Comparison of ENCODE assay signal across 18 cellular contexts in genomic region chr20:61487346-61488022, GRCh38.
DNase-seq lines count a peak whose midpoint lies in the region; ATAC-seq, FAIRE-seq and TF ChIP-seq lines count a peak whose summit lies in the region.
"Had no signal": no experiment of that assay in that cellular context is flagged by ENCODE, and none has a peak within 500 bp of the region (broad histone marks: within the 10 kb centered on the region; RNA-seq: fewer than 3 reads in every experiment).

No MANE protein-coding gene starts in this region.

- peak overlapping the region in 1 of 3 experiments; percentile 10 for H3K4me3 ChIP-seq in keratinocyte (ENCODE audit: control insufficient read depth in 2 of 3, extremely low read depth in 1 of 3, insufficient read depth in 2 of 3, low read depth in 1 of 3, low read length in 3 of 3)

- H3K9me3 ChIP-seq in keratinocyte (ENCODE audit: control insufficient read depth, low read depth, low read length): no peaks in the 10 kb centered on the region

- no peaks in the 10 kb centered on the region for H3K36me3 ChIP-seq in keratinocyte (ENCODE audit: control insufficient read depth in 2 of 2, extremely low read depth in 1 of 2, insufficient read depth in 2 of 2, low read length in 2 of 2)

- H3K4me1 ChIP-seq in keratinocyte (ENCODE audit: control insufficient read depth, extremely low read depth, insufficient read depth, low read length): peaks cover 16% of the 10 kb centered on the region

- no peaks in the 10 kb centered on the region for H3K27me3 ChIP-seq in keratinocyte (ENCODE audit: control insufficient read depth, extremely low read depth, insufficient read depth, low read length)

- peak; percentile 63 for FAIRE-seq in keratinocyte (lab: Jason Lieb, UNC)
- FAIRE-seq: GM12892, H54 had no signal

- H4K20me1 ChIP-seq in keratinocyte (ENCODE audit: control insufficient read depth, extremely low read depth, insufficient read depth, low read length): peaks cover 27% of the 10 kb centered on the region

- H2AFZ ChIP-seq in keratinocyte (ENCODE audit: control insufficient read depth, low read length): no peak overlapping the region

- peaks cover 9% of the 10 kb centered on the region for H3K79me2 ChIP-seq in keratinocyte (ENCODE audit: control insufficient read depth, insufficient read depth, low read length)

- H3K27ac ChIP-seq in epithelial cell of prostate (no peak overlapping the region), keratinocyte (ENCODE audit: control insufficient read depth, insufficient read depth, low read length) (no peak overlapping the region)
- H3K27ac ChIP-seq: KMS-11 had no signal

- DNase-seq in NCI-H2227 treated with DMSO at 0.1 percent for 48 hours (lab: John Stamatoyannopoulos, UW): peak; percentile 57
- peak; percentile 3 for DNase-seq in epithelial cell of prostate (ENCODE audit: low read depth, low spot score)
- no peak for DNase-seq in keratinocyte (ENCODE audit: low read depth, low spot score)
- peak; percentile 55 for DNase-seq in superior temporal gyrus (ENCODE audit: extremely low spot score)
- DNase-seq: AML-193; DMS 273 treated with DMSO at 0.1 percent for 48 hours; NCI-H1436 treated with DMSO at 0.1 percent for 48 hours; NCI-H2081; NCI-H226; NCI-H526; NK-92 treated with Interleukin-12 subunit alpha and Interleukin-12 subunit beta, amount 100 ng/mL, for 24 hours; SHP77 treated with DMSO at 0.1 percent for 48 hours had no signal

- dilution Hi-C loops in keratinocyte (cut with MboI; ENCODE audit: extremely low pct_ligation_motif_present, low sequenced_read_pairs): no loop called here

- ATAC-seq in GM19452 (IDR thresholded peaks at IDR 0.05; ENCODE audit: unreplicated experiment): no peak
- ATAC-seq in GM21737 (IDR thresholded peaks at IDR 0.05; ENCODE audit: unreplicated experiment): no peak
- ATAC-seq in activated CD4-positive, CD25-positive, alpha-beta regulatory T cell treated with anti-CD3 and anti-CD28 coated beads, Interleukin-2, amount 50 U/mL, for 24 hours: no peak

- TF ChIP-seq CTCF in keratinocyte (optimal IDR thresholded peaks at IDR 0.05 in 1 of 3, IDR thresholded peaks at IDR 0.05 in 1 of 3, conservative IDR thresholded peaks at IDR 0.05 in 1 of 3; ENCODE audit: extremely low read depth in 1 of 3, insufficient read depth in 2 of 3, low read length in 3 of 3): no peak

- peak overlapping the region; percentile 27 for H3K4me2 ChIP-seq in keratinocyte (ENCODE audit: control insufficient read depth, extremely low read depth, insufficient read depth, low read depth, low read length)
- H3K4me2 ChIP-seq: KMS-11 had no signal

- no peaks in the 10 kb centered on the region for H3K9me1 ChIP-seq in keratinocyte (ENCODE audit: control insufficient read depth, extremely low read depth, insufficient read depth, low read length)

- no peak overlapping the region for H3K9ac ChIP-seq in keratinocyte (ENCODE audit: control insufficient read depth, extremely low read depth, insufficient read depth, low read length)
- H3K9ac ChIP-seq: KMS-11 had no signal
